Comparison of ENCODE assay signal across 19 cellular contexts in the genomic region with DNA sequence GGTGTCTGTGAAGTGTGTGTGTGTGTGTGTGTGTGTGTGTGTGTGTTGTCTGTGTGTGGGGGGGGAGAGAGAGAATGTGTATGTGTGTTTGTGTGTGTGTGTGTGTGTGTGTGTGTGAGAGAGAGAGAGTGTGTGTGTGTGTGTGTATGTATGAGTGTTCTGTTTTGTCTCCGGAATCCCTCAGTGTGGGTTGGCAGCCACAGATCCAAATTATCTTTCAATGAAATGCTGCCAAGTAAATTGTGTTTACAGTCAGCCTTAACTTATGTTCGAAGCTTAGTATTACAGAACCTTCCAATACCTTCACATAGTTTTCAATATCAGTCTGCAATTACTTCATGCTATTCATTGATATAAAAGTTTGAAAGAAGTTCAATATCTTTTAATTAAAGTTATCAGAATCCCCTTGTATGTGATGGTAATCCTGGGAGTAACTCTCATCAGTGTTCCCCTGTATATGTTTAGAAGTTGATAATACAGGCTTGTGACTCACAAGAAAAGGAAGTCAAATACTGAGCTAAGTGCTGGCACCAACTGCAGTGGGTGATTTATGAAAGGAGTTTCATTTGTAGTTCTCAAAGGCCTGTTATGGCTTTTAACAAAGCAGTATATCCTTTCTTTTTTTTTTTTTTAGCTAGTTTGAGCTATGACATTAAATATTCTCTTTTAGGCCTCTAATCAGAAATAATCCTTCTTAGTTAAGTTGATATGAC. TPM values are rescaled to one million over a fixed set of nuclear protein-coding genes. Genes with fewer than 3 reads are reported as not detected.
"Had no signal": no experiment of that assay in that cellular context is flagged by ENCODE, and none has a peak within 500 bp of the region (broad histone marks: within the 10 kb centered on the region; RNA-seq: fewer than 3 reads in every experiment).

No MANE protein-coding gene starts in this region.

- H3K36me3 Mint-ChIP-seq: naive thymus-derived CD8-positive, alpha-beta T cell; stimulated activated naive B cell treated with anti-CD40 and anti-IgM and Interleukin-4, amounts not matched to agents 10 μg/mL and 1 μg/mL and 100 μg/mL, for 72 hours had no signal

- H3K36me3 ChIP-seq: adrenal gland, breast epithelium, esophagus muscularis mucosa, gastrocnemius medialis, lower lobe of right lung, right lobe of liver, spleen, tibial nerve had no signal

- H3K9me3 ChIP-seq: adrenal gland, breast epithelium, esophagus muscularis mucosa, gastrocnemius medialis, lower lobe of right lung, mucosa of descending colon, right lobe of liver, spleen, tibial nerve had no signal

- H3K4me1 ChIP-seq: adrenal gland, breast epithelium, esophagus muscularis mucosa, gastrocnemius medialis, lower lobe of right lung, right lobe of liver, spleen, tibial nerve had no signal

- H3K27me3 Mint-ChIP-seq: naive thymus-derived CD8-positive, alpha-beta T cell; progenitor cell of endocrine pancreas; stimulated activated naive B cell treated with anti-CD40 and anti-IgM and Interleukin-4, amounts not matched to agents 10 μg/mL and 1 μg/mL and 100 μg/mL, for 72 hours had no signal

- H3K4me3 Mint-ChIP-seq: naive thymus-derived CD8-positive, alpha-beta T cell; stimulated activated naive B cell treated with anti-CD40 and anti-IgM and Interleukin-4, amounts not matched to agents 10 μg/mL and 1 μg/mL and 100 μg/mL, for 72 hours; T-helper 2 cell treated with Interferon-gamma antibody and Interleukin-4, amounts not matched to agents 5 μg/mL and 100 μg/mL, for 36 hours had no signal

- H3K27me3 ChIP-seq: adrenal gland, breast epithelium, esophagus muscularis mucosa, gastrocnemius medialis, right lobe of liver had no signal

- H3K27ac ChIP-seq: adrenal gland, breast epithelium, esophagus muscularis mucosa, gastrocnemius medialis, lower lobe of right lung, right lobe of liver, spleen, tibial nerve had no signal

- H3K27ac Mint-ChIP-seq: naive thymus-derived CD8-positive, alpha-beta T cell; progenitor cell of endocrine pancreas; stimulated activated naive B cell treated with anti-CD40 and anti-IgM and Interleukin-4, amounts not matched to agents 10 μg/mL and 1 μg/mL and 100 μg/mL, for 72 hours; T-helper 2 cell treated with Interferon-gamma antibody and Interleukin-4, amounts not matched to agents 5 μg/mL and 100 μg/mL, for 36 hours had no signal

- H3K9me3 Mint-ChIP-seq: naive thymus-derived CD8-positive, alpha-beta T cell; stimulated activated naive B cell treated with anti-CD40 and anti-IgM and Interleukin-4, amounts not matched to agents 10 μg/mL and 1 μg/mL and 100 μg/mL, for 72 hours; T-helper 2 cell treated with Interferon-gamma antibody and Interleukin-4, amounts not matched to agents 5 μg/mL and 100 μg/mL, for 36 hours had no signal

- DNase-seq: activated naive CD4-positive, alpha-beta T cell treated with anti-CD3 and anti-CD28 coated beads, Interleukin-2, amount 50 U/mL, for 16 hours; adrenal gland; gastrocnemius medialis; lower lobe of right lung; mucosa of descending colon; naive thymus-derived CD8-positive, alpha-beta T cell; occipital lobe; right lobe of liver; spleen; stimulated activated CD4-positive, alpha-beta T cell treated with anti-CD3 and anti-CD28 coated beads, Interleukin-1b, Interleukin-23, amount 100 ng/mL, for 48 hours; stimulated activated naive B cell treated with anti-CD40 and anti-IgM and Interleukin-4, amounts not matched to agents 10 μg/mL and 1 μg/mL and 100 μg/mL, for 72 hours; SW 1271 had no signal

- H3K4me1 Mint-ChIP-seq: naive thymus-derived CD8-positive, alpha-beta T cell; stimulated activated naive B cell treated with anti-CD40 and anti-IgM and Interleukin-4, amounts not matched to agents 10 μg/mL and 1 μg/mL and 100 μg/mL, for 72 hours had no signal

- H3K4me3 ChIP-seq: adrenal gland, breast epithelium, esophagus muscularis mucosa, gastrocnemius medialis, lower lobe of right lung, mucosa of descending colon, right lobe of liver, spleen, tibial nerve had no signal

RNA-seq across cellular contexts. Expression of gene HTR2C, which starts 51.6 kb away (rescaled TPM):
- total RNA-seq: adrenal gland; breast epithelium; dermis microvascular lymphatic vessel endothelial cell; esophagus muscularis mucosa; gastrocnemius medialis; lower lobe of right lung; mucosa of descending colon; naive thymus-derived CD8-positive, alpha-beta T cell; right lobe of liver; spleen; subcutaneous adipose tissue had no signal
- polyA plus RNA-seq: adrenal gland; naive thymus-derived CD8-positive, alpha-beta T cell; spleen had no signal
